10 cellular contexts compared by ENCODE assay signal in the genomic region with DNA sequence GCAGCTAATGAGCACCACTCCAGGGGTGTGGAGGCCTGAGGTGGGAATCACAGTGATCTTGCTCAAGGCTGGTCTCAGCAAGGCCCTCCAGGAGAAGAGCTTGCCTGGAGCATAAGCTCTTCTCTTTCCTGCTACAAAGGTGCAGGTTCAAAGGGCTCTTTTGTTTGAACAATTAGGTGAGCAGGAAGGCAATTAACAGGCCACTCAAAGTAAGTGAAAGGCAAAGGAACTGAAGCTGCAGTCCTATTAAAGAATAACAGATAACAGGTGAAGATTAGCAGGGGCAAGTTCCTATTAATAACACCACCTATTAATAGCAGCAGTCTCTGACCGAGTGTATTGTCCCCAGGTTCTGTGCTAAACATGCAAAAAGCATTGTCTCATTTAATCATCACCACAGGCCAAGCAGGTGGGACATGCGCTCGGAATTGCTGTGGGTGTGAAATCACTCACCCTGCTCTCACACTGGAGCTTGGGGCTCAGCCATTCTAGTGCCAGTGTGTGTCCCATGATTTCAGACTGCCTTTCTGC.
DNase-seq lines count a peak whose midpoint lies in the region; ATAC-seq and FAIRE-seq lines count a peak whose summit lies in the region.
"Had no signal": no experiment of that assay in that cellular context is flagged by ENCODE, and none has a peak within 500 bp of the region (broad histone marks: within the 10 kb centered on the region; RNA-seq: fewer than 3 reads in every experiment).

No MANE protein-coding gene starts in this region.

- H4K12ac ChIP-seq in trophoblast cell (ENCODE audit: low read depth, low read length): no peak overlapping the region

- H3K4me1 ChIP-seq in trophoblast cell (ENCODE audit: control insufficient read depth in 1 of 2, insufficient read depth in 2 of 2, low read length in 2 of 2): peaks cover 5 to 17% of the 10 kb centered on the region in 2 experiments

- H2BK120ac ChIP-seq in trophoblast cell (ENCODE audit: insufficient read depth, low read length, poor library complexity): no peak overlapping the region

- WGBS in trophoblast cell (ENCODE audit: extremely low coverage, insufficient coverage, insufficient read length): no CpG with 5 or more reads among the region's 3 CpGs

- no peaks in the 10 kb centered on the region for H3K27me3 ChIP-seq in trophoblast cell (ENCODE audit: insufficient read depth, low read length)
- H3K27me3 ChIP-seq: dorsolateral prefrontal cortex had no signal

- no peak overlapping the region for H4K8ac ChIP-seq in trophoblast cell (ENCODE audit: low read depth, low read length)

- ATAC-seq in HG02943 (IDR thresholded peaks at IDR 0.05; ENCODE audit: low read depth, unreplicated experiment) (peak; percentile 78), HG03521 (IDR thresholded peaks at IDR 0.05; ENCODE audit: unreplicated experiment) (no peak)

- no peak overlapping the region for H3K4me2 ChIP-seq in trophoblast cell (ENCODE audit: low read length)

- peak overlapping the region; percentile 65 for H3K27ac ChIP-seq in trophoblast cell (ENCODE audit: low read depth, low read length)

- no peak overlapping the region for H2BK12ac ChIP-seq in trophoblast cell (ENCODE audit: low read length)

- peaks cover 13% of the 10 kb centered on the region for H3K79me1 ChIP-seq in trophoblast cell (ENCODE audit: low read length)

- H3K79me2 ChIP-seq in trophoblast cell (ENCODE audit: control insufficient read depth, insufficient read depth, low read length, poor library complexity): peaks cover 2% of the 10 kb centered on the region

- H3K36me3 ChIP-seq in trophoblast cell (ENCODE audit: control insufficient read depth in 1 of 2, insufficient read depth in 2 of 2, low read length in 2 of 2): no peaks in the 10 kb centered on the region

- H3K9me3 ChIP-seq in trophoblast cell (ENCODE audit: insufficient read depth, low read depth, low read length): no peaks in the 10 kb centered on the region

- DNase-seq in GM19239 (ENCODE audit: insufficient read length, low spot score) (no peak), NCI-H510A (lab: John Stamatoyannopoulos, UW) (peak; percentile 20), trophoblast cell (no peak), COLO829 (ENCODE audit: low spot score) (no peak), AG20443 (ENCODE audit: low spot score) (no peak), NCI-H1436 treated with DMSO at 0.1 percent for 48 hours (lab: John Stamatoyannopoulos, UW) (no peak)
- DNase-seq: activated effector memory CD4-positive, alpha-beta T cell treated with Interleukin-2 at 50 U/mL for 16 hours; dorsolateral prefrontal cortex had no signal

- no peak overlapping the region for H3K14ac ChIP-seq in trophoblast cell (ENCODE audit: low read length)

- no peak overlapping the region for H3K4me3 ChIP-seq in trophoblast cell (ENCODE audit: low read depth, low read length)
- H3K4me3 ChIP-seq: dorsolateral prefrontal cortex had no signal

- H2AFZ ChIP-seq in trophoblast cell (ENCODE audit: insufficient read depth, low read length, poor library complexity): no peak overlapping the region

- no peak overlapping the region for H2AK5ac ChIP-seq in trophoblast cell (ENCODE audit: low read length)

- H4K91ac ChIP-seq in trophoblast cell (ENCODE audit: low read depth, low read length): peak overlapping the region; percentile 64

- no peak overlapping the region for H2BK5ac ChIP-seq in trophoblast cell (ENCODE audit: low read depth, low read length, poor library complexity)

- H3K9ac ChIP-seq in trophoblast cell (ENCODE audit: low read length): no peak overlapping the region

- peak; percentile 91 for FAIRE-seq in GM19239 (lab: Jason Lieb, UNC)

- no peak overlapping the region for H3K4ac ChIP-seq in trophoblast cell (ENCODE audit: low read depth, low read length)

- no peak overlapping the region for H3K18ac ChIP-seq in trophoblast cell (ENCODE audit: low read length)

- H3K23ac ChIP-seq in trophoblast cell (ENCODE audit: low read length): no peak overlapping the region
